1 cellular context compared by ENCODE assay signal in genomic region chr4:16952896-16953605, GRCh38.
TF ChIP-seq lines count a peak whose summit lies in the region.

No MANE protein-coding gene starts in this region.

TF ChIP-seq in SK-N-SH, 30 proteins besides CTCF, POLR2A, EP300 and RAD21 (continued from another document):
- no peak for TF ChIP-seq CHD2 (IDR thresholded peaks at IDR 0.05; ENCODE audit: low read length, partially characterized antibody)
- no peak for TF ChIP-seq POLR2AphosphoS5 (IDR thresholded peaks at IDR 0.05; ENCODE audit: low read depth, low read length)
- TF ChIP-seq JUND (IDR thresholded peaks at IDR 0.05) = no peak
- TF ChIP-seq SIN3A (IDR thresholded peaks at IDR 0.05; ENCODE audit: borderline replicate concordance, low read depth, low read length) = no peak
- TF ChIP-seq NFIC (IDR thresholded peaks at IDR 0.05; ENCODE audit: borderline replicate concordance) = no peak
- no peak for TF ChIP-seq PBX3 (IDR thresholded peaks at IDR 0.05)
- TF ChIP-seq RXRA (IDR thresholded peaks at IDR 0.05; ENCODE audit: borderline replicate concordance, low read depth) = no peak
